1 cellular context compared by ENCODE assay signal in the genomic region with DNA sequence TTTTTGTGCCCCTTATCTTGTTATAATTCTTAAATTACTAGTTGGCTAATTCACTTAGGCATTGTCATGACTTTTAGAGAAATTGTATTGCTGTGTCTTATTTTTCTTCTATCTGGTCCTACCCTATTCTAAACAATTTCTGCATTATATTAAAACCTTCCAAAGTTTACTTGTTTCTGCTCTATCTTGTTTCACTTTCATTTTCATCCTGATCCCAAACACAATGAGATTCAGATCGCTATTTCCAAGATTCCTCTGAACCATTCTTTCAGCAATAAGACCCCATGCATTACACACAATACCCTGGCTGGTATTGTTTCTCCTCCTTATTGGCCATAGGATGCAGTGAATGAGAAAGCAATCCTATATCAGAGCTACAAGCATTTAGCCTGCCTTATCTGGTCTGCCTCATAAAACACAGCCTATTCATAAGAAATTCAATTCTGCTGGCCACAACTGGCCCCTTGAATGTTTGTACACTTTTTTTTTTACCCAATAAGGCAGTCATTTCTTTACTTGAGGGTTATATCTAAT.
TF ChIP-seq lines count a peak whose summit lies in the region.

No MANE protein-coding gene starts in this region.

TF ChIP-seq in liver, 16 proteins besides CTCF, POLR2A, EP300 and RAD21 (continued from another document):
- TF ChIP-seq, protein P1, sequence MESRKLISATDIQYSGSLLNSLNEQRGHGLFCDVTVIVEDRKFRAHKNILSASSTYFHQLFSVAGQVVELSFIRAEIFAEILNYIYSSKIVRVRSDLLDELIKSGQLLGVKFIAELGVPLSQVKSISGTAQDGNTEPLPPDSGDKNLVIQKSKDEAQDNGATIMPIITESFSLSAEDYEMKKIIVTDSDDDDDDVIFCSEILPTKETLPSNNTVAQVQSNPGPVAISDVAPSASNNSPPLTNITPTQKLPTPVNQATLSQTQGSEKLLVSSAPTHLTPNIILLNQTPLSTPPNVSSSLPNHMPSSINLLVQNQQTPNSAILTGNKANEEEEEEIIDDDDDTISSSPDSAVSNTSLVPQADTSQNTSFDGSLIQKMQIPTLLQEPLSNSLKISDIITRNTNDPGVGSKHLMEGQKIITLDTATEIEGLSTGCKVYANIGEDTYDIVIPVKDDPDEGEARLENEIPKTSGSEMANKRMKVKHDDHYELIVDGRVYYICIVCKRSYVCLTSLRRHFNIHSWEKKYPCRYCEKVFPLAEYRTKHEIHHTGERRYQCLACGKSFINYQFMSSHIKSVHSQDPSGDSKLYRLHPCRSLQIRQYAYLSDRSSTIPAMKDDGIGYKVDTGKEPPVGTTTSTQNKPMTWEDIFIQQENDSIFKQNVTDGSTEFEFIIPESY (IDR thresholded peaks at IDR 0.05): no peak
- no peak for TF ChIP-seq FOXA1 (IDR thresholded peaks at IDR 0.05)
- TF ChIP-seq, protein P2, sequence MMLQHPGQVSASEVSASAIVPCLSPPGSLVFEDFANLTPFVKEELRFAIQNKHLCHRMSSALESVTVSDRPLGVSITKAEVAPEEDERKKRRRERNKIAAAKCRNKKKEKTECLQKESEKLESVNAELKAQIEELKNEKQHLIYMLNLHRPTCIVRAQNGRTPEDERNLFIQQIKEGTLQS (IDR thresholded peaks at IDR 0.05): no peak
